In genomic region chr1:5109652-5110051, GRCh38 we compare ENCODE assay signal across 12 cellular contexts.
"Had no signal": no experiment of that assay in that cellular context is flagged by ENCODE, and none has a peak within 500 bp of the region (broad histone marks: within the 10 kb centered on the region; RNA-seq: fewer than 3 reads in every experiment).

No MANE protein-coding gene starts in this region.

- H3K9me3 ChIP-seq: ovary, spleen, upper lobe of left lung had no signal

- H3K4me1 ChIP-seq: spleen, upper lobe of left lung had no signal

- DNase-seq: activated CD4-positive, alpha-beta memory T cell treated with anti-CD3 and anti-CD28 coated beads for 36 hours; activated CD8-positive, alpha-beta memory T cell treated with anti-CD3 and anti-CD28 coated beads, Interleukin-2, amount 10 ng/mL, durations not matched to agents 7 days and 5 days; activated naive CD4-positive, alpha-beta T cell treated with anti-CD3 and anti-CD28 coated beads for 36 hours; activated T-cell treated with anti-CD3 and anti-CD28 coated beads, Interleukin-2, amount 50 U/mL, for 1 hour; dorsolateral prefrontal cortex; endodermal cell; midbrain; ovary; spleen; upper lobe of left lung had no signal

- H3K27ac ChIP-seq: dorsolateral prefrontal cortex, ovary, spleen, upper lobe of left lung had no signal

- H3K27me3 ChIP-seq: ovary, upper lobe of left lung had no signal

- H3K36me3 ChIP-seq: ovary, spleen, upper lobe of left lung had no signal

- FAIRE-seq: islet of Langerhans had no signal

- H3K4me3 ChIP-seq: dorsolateral prefrontal cortex, ovary, spleen, upper lobe of left lung had no signal

- ATAC-seq: activated CD8-positive, alpha-beta memory T cell treated with anti-CD3 and anti-CD28 coated beads, Interleukin-2, amount 10 ng/mL, durations not matched to agents 7 days and 5 days; sciatic nerve had no signal
